8 cellular contexts compared by ENCODE assay signal in the genomic region with DNA sequence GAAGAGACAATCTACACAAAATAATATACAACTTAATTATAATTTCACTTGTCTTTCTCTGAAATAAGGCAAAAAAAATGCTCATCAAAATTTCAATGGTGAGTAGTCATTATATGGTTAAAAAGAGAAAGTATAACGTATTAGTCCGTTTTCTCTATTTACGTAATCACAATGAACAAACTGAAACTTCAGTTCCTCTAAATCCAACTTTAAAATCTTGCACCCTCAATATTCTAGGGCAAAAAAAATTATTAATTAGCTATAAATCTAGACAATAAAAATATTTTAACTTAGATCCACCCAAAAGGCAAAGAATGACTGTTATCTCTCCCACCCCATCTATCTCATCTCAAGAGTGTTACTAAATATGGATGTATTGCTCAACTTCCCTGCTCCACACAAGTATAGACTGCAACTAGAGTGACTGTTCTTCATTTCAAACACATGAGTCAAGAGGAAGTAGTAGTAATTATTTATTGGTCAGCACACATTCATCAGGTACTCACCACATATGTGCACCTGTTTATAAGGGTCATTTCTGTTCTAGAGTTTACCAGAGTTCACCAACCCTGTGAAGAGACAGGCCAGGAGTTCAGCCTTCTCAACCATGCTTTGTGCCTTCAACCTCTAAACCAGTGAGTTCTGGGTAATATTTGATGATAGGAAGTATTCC. TPM values are rescaled to one million over a fixed set of nuclear protein-coding genes. Genes with fewer than 3 reads are reported as not detected.
DNase-seq lines count a peak whose midpoint lies in the region; ATAC-seq and TF ChIP-seq lines count a peak whose summit lies in the region.

No MANE protein-coding gene starts in this region.

- no peaks in the 10 kb centered on the region for H3K9me3 ChIP-seq in spleen

- peak overlapping the region in 6 of 8 donors; percentile 16 to 66 (median 53) for H3K27ac ChIP-seq in spleen

- peak overlapping the region in 5 of 8 donors; percentile 15 to 44 (median 23) for H3K4me3 ChIP-seq in spleen

- WGBS in spleen, 5 donors: 9 to 24% (median 22%) methylated on average over 3 of the region's 3 CpGs

- DNase-seq in DMS153 treated with DMSO at 0.1 percent for 48 hours (lab: John Stamatoyannopoulos, UW; ENCODE audit: unreplicated experiment): peak; percentile 62
- peak; percentile 1 for DNase-seq in SHP77 treated with DMSO at 0.1 percent for 48 hours (lab: John Stamatoyannopoulos, UW)
- peak; percentile 82 for DNase-seq in fibroblast of peridontal ligament (ENCODE audit: extremely low read depth)
- no peak for DNase-seq in spleen
- DNase-seq in GOT3 (lab: John Stamatoyannopoulos, UW): no peak
- no peak for DNase-seq in DMS114 treated with DMSO at 0.1 percent for 48 hours (lab: John Stamatoyannopoulos, UW; ENCODE audit: unreplicated experiment)
- no peak for DNase-seq in NCI-H345 treated with DMSO at 0.1 percent for 48 hours (lab: John Stamatoyannopoulos, UW; ENCODE audit: unreplicated experiment)

- TF ChIP-seq CTCF in spleen (IDR thresholded peaks at IDR 0.05 in 8 of 11, conservative IDR thresholded peaks at IDR 0.05 in 3 of 11): no peak

- TF ChIP-seq POLR2A in spleen (IDR thresholded peaks at IDR 0.05): no peak

- H3K4me1 ChIP-seq in spleen: peaks cover 0 to 30% (median 17%) of the 10 kb centered on the region in 6 donors

- no peaks in the 10 kb centered on the region for H3K36me3 ChIP-seq in spleen

- intact Hi-C loops in spleen (cut with DNase I; ENCODE audit: low total_unique reads): no loop called here

- H3K27me3 ChIP-seq in spleen (replicated peaks in 1 of 7): no peaks in the 10 kb centered on the region

- peak; percentile 37 for ATAC-seq in HG03280 (IDR thresholded peaks at IDR 0.05; ENCODE audit: unreplicated experiment)

RNA-seq across cellular contexts. Expression of a gene that starts 36.4 kb away (rescaled TPM):
- total RNA-seq in spleen: 10 to 100 TPM in 6 of 7 donors, 1 to 10 TPM in 1; 9.1 to 17.8 (median 12.9) TPM
- 10 to 100 TPM in 1 of 3 donors, 1 to 10 TPM in 2; 8.6 to 11.5 (median 8.6) TPM for polyA plus RNA-seq in spleen

Comparison
In these comparisons a context has a peak if more than half of its experiments do, and no peak if none do; other contexts are left out.
1. DNase-seq: peak in DMS153 treated with DMSO at 0.1 percent for 48 hours (single experiment), SHP77 treated with DMSO at 0.1 percent for 48 hours (single experiment) and fibroblast of peridontal ligament (single experiment); none in spleen (single experiment), GOT3 (single experiment), DMS114 treated with DMSO at 0.1 percent for 48 hours (single experiment) and NCI-H345 treated with DMSO at 0.1 percent for 48 hours (single experiment).